8 cellular contexts compared by ENCODE assay signal in genomic region chr2:147844691-147845607, GRCh38. TPM values are rescaled to one million over a fixed set of nuclear protein-coding genes. Genes with fewer than 3 reads are reported as not detected.
DNase-seq lines count a peak whose midpoint lies in the region; ATAC-seq, FAIRE-seq and TF ChIP-seq lines count a peak whose summit lies in the region.

Gene ACVR2A, plus strand, starts transcription at chr2:147845029. Its CDS starts 124 bp downstream, at chr2:147845153.

- no peak for TF ChIP-seq CTCF in DOHH2 (IDR thresholded peaks at IDR 0.05; ENCODE audit: low read depth, low read length, poor library complexity, severe bottlenecking)
- no peak for TF ChIP-seq CTCF in ascending aorta (IDR thresholded peaks at IDR 0.05)
- TF ChIP-seq CTCF in hepatocyte (IDR thresholded peaks at IDR 0.05; ENCODE audit: poor library complexity): no peak

- no peak for FAIRE-seq in HTR-8/SVneo (lab: Jason Lieb, UNC)

- peaks cover 41% of the 10 kb centered on the region for H3K79me2 ChIP-seq in DOHH2 (ENCODE audit: control insufficient read depth, low read length)
- peaks cover 53% of the 10 kb centered on the region for H3K79me2 ChIP-seq in hepatocyte

- H3K9me2 ChIP-seq in DOHH2 (replicated peaks; ENCODE audit: control insufficient read depth, low read length): no peaks in the 10 kb centered on the region
- H3K9me2 ChIP-seq in hepatocyte (replicated peaks; ENCODE audit: insufficient read depth): no peaks in the 10 kb centered on the region

- peak within 1 kb of the TSS; percentile 90 for H3K4me2 ChIP-seq in DOHH2 (ENCODE audit: low read length)
- H3K4me2 ChIP-seq in hepatocyte: peak within 1 kb of the TSS; percentile 91

- under 1% methylated on average over 42 of the region's 55 CpGs for WGBS in hepatocyte (ENCODE audit: low lambda C conversion rate, missing lambda C conversion rate)

- peak within 1 kb of the TSS; percentile 74 for H3K9ac ChIP-seq in rectal smooth muscle tissue (ENCODE audit: low read length)

- DNase-seq in HTR-8/SVneo (ENCODE audit: insufficient read length, low spot score) (peak; percentile 35), SKM-1 treated with dmso at 0.1 percent for 144 hours (lab: John Stamatoyannopoulos, UW; ENCODE audit: unreplicated experiment) (peak; percentile 62), ascending aorta (ENCODE audit: low spot score in 2 of 2) (peak in 1 of 2 donors; percentile 68), hepatocyte (ENCODE audit: low spot score) (peak; percentile 58), T1000 (lab: John Stamatoyannopoulos, UW) (no peak)

- H3K36me3 ChIP-seq in DOHH2 (ENCODE audit: control insufficient read depth, low read length) (no peaks in the 10 kb centered on the region), ascending aorta (no peaks in the 10 kb centered on the region), hepatocyte (replicated peaks; ENCODE audit: insufficient read depth, low read depth) (no peaks in the 10 kb centered on the region), rectal smooth muscle tissue (ENCODE audit: control insufficient read depth, insufficient read depth, low read length) (no peaks in the 10 kb centered on the region)

- H3K27me3 ChIP-seq in DOHH2 (ENCODE audit: control insufficient read depth, low read length) (peaks cover 21% of the 10 kb centered on the region), ascending aorta (no peaks in the 10 kb centered on the region), hepatocyte (no peaks in the 10 kb centered on the region), rectal smooth muscle tissue (ENCODE audit: control insufficient read depth, insufficient read depth, low read length) (no peaks in the 10 kb centered on the region)

- peak within 1 kb of the TSS; percentile 55 for H3K27ac ChIP-seq in DOHH2 (ENCODE audit: low read depth, low read length)
- peak within 1 kb of the TSS; percentile 97 to 98 for H3K27ac ChIP-seq in ascending aorta
- H3K27ac ChIP-seq in hepatocyte: peak within 1 kb of the TSS; percentile 100
- H3K27ac ChIP-seq in rectal smooth muscle tissue (ENCODE audit: low read depth, low read length): peak within 1 kb of the TSS; percentile 95

- H3K9me3 ChIP-seq in DOHH2 (ENCODE audit: control insufficient read depth, insufficient read depth, low read length): no peaks in the 10 kb centered on the region
- H3K9me3 ChIP-seq in ascending aorta: no peaks in the 10 kb centered on the region
- no peaks in the 10 kb centered on the region for H3K9me3 ChIP-seq in hepatocyte (ENCODE audit: low read depth)

- peaks cover 38% of the 10 kb centered on the region for H3K4me1 ChIP-seq in DOHH2 (ENCODE audit: control insufficient read depth, low read length)
- peaks cover 0 to 19% of the 10 kb centered on the region in 2 donors for H3K4me1 ChIP-seq in ascending aorta
- peaks cover 19% of the 10 kb centered on the region for H3K4me1 ChIP-seq in hepatocyte (ENCODE audit: insufficient read depth)
- peaks cover 12% of the 10 kb centered on the region for H3K4me1 ChIP-seq in rectal smooth muscle tissue (ENCODE audit: control insufficient read depth, insufficient read depth, low read length)

- H2AFZ ChIP-seq in hepatocyte: peak within 1 kb of the TSS; percentile 95

- H4K20me1 ChIP-seq in DOHH2 (ENCODE audit: control insufficient read depth, insufficient read depth, low read depth, low read length): no peaks in the 10 kb centered on the region; the same call in 1 of the 2 replicates
- peaks cover 29% of the 10 kb centered on the region for H4K20me1 ChIP-seq in hepatocyte (ENCODE audit: insufficient read depth, poor library complexity, severe bottlenecking)

- peaks cover 11% of the 10 kb centered on the region for H3F3A ChIP-seq in DOHH2 (ENCODE audit: control insufficient read depth, insufficient read depth)

- peak; percentile 57 for ATAC-seq in GM21526 (IDR thresholded peaks at IDR 0.05; ENCODE audit: low FRiP score, unreplicated experiment)

- intact Hi-C loops in ascending aorta (cut with DNase I): loop anchor here (2.0 to 10.0 kb wide), 3 partner anchors 176 to 1740 kb away; partner anchors contain the start of genes EPC2, MBD5, MMADHC and ORC4

- H3K4me3 ChIP-seq in DOHH2 (ENCODE audit: low read length) (peak within 1 kb of the TSS; percentile 83), ascending aorta (peak within 1 kb of the TSS; percentile 83 to 91), hepatocyte (peak within 1 kb of the TSS; percentile 94), rectal smooth muscle tissue (ENCODE audit: low read length) (peak within 1 kb of the TSS; percentile 92)

RNA-seq across cellular contexts. Expression of gene ACVR2A, which starts in this region (rescaled TPM):
- total RNA-seq in ascending aorta (3.9 TPM), hepatocyte (37.3 and 43.0 TPM in 2 replicates)
- polyA plus RNA-seq in hepatocyte: 20.9 and 21.9 TPM in 2 replicates
